ENCODE assay signal across 9 cellular contexts in genomic region chr4:147361726-147362125, GRCh38.
A peak's percentile ranks its signal among the peaks of the same experiment; 100 is the strongest.
DNase-seq lines count a peak whose midpoint lies in the region; FAIRE-seq and TF ChIP-seq lines count a peak whose summit lies in the region.
"Had no signal": no experiment of that assay in that cellular context is flagged by ENCODE, and none has a peak within 500 bp of the region (broad histone marks: within the 10 kb centered on the region; RNA-seq: fewer than 3 reads in every experiment).

No MANE protein-coding gene starts in this region.

- H3K4me1 ChIP-seq in endothelial cell of umbilical vein (ENCODE audit: control insufficient read depth, extremely low read depth, insufficient read depth, low read length): peaks cover 3% of the 10 kb centered on the region
- peaks cover 14% of the 10 kb centered on the region for H3K4me1 ChIP-seq in mesodermal cell (ENCODE audit: control insufficient read depth, insufficient read depth, low read length, poor library complexity, severe bottlenecking)

- H3K9ac ChIP-seq in endothelial cell of umbilical vein (replicated peaks; ENCODE audit: extremely low read depth, insufficient read depth, low read length): no peak overlapping the region

- H3K27ac ChIP-seq in endothelial cell of umbilical vein (ENCODE audit: insufficient read depth, low read depth, low read length) (peak overlapping the region; percentile 23), mesodermal cell (ENCODE audit: low read depth, low read length, severe bottlenecking) (peak overlapping the region; percentile 89)

- TF ChIP-seq POLR2A in endothelial cell of umbilical vein (IDR thresholded peaks at IDR 0.05; ENCODE audit: low read depth, low read length): no peak

- no peaks in the 10 kb centered on the region for H3K9me3 Mint-ChIP-seq in type B pancreatic cell

- H3K36me3 ChIP-seq in endothelial cell of umbilical vein (ENCODE audit: control insufficient read depth in 2 of 2, extremely low read depth in 1 of 2, insufficient read depth in 2 of 2, low read length in 2 of 2) (no peaks in the 10 kb centered on the region), mesodermal cell (ENCODE audit: control insufficient read depth, insufficient read depth, low read length) (no peaks in the 10 kb centered on the region)

- no peaks in the 10 kb centered on the region for H4K20me1 ChIP-seq in endothelial cell of umbilical vein (replicated peaks; ENCODE audit: control insufficient read depth, extremely low read depth, insufficient read depth, low read length)

- CTCF ChIA-PET in endothelial cell of umbilical vein (lab: Charles Lee): interaction anchor here (0.7 to 1.8 kb wide), 8 partner anchors 9 to 343 kb away, joined by 3 to 6 read pairs (median 3); no protein-coding TSS in a partner anchor

- H3K27me3 ChIP-seq in endothelial cell of umbilical vein (ENCODE audit: control insufficient read depth in 2 of 2, insufficient read depth in 2 of 2, low read length in 2 of 2): no peaks in the 10 kb centered on the region

- TF ChIP-seq CTCF in endothelial cell of umbilical vein (IDR thresholded peaks at IDR 0.05; ENCODE audit: extremely low read depth in 1 of 2, insufficient read depth in 1 of 2, low read depth in 1 of 2, low read length in 2 of 2) (no peak), type B pancreatic cell (conservative IDR thresholded peaks at IDR 0.05) (no peak)

- peak overlapping the region; percentile 23 for H3K4me2 ChIP-seq in endothelial cell of umbilical vein (ENCODE audit: insufficient read depth, low read length)

- H3K4me1 Mint-ChIP-seq in type B pancreatic cell (ENCODE audit: unreplicated experiment): peaks cover 47% of the 10 kb centered on the region
- H3K4me1 Mint-ChIP-seq: naive thymus-derived CD4-positive, alpha-beta T cell had no signal

- WGBS in mesodermal cell (ENCODE audit: insufficient coverage in 2 of 2), 2 experiments: 36 to 60% methylated on average over 1 of the region's 1 CpG

- intact Hi-C loops in endothelial cell of umbilical vein (cut with micrococcal nuclease): no loop called here

- peak; percentile 89 for FAIRE-seq in endothelial cell of umbilical vein (lab: Jason Lieb, UNC)

- H3K36me3 Mint-ChIP-seq in type B pancreatic cell: no peaks in the 10 kb centered on the region
- H3K36me3 Mint-ChIP-seq: naive thymus-derived CD4-positive, alpha-beta T cell had no signal

- no TSS peak for BruUV-seq in endothelial cell of umbilical vein (replicated peaks; lab: Mats Ljungman, UMichigan)

- H3K9me3 ChIP-seq in endothelial cell of umbilical vein (replicated peaks; ENCODE audit: control insufficient read depth, insufficient read depth, low read length) (no peaks in the 10 kb centered on the region), mesodermal cell (ENCODE audit: control insufficient read depth, low read length) (no peaks in the 10 kb centered on the region)

- no peak overlapping the region for H3K4me3 ChIP-seq in endothelial cell of umbilical vein (replicated peaks in 1 of 3; ENCODE audit: insufficient read depth in 1 of 3, low read depth in 1 of 3, low read length in 3 of 3)
- H3K4me3 ChIP-seq in mesodermal cell (ENCODE audit: extremely low read depth, insufficient read depth, low read length, poor library complexity, severe bottlenecking): no peak overlapping the region

- H3K27me3 Mint-ChIP-seq in type B pancreatic cell: no peaks in the 10 kb centered on the region

- H3K4me3 Mint-ChIP-seq in type B pancreatic cell: peak overlapping the region; percentile 9
- H3K4me3 Mint-ChIP-seq: naive thymus-derived CD4-positive, alpha-beta T cell had no signal

- H3K9me1 ChIP-seq in endothelial cell of umbilical vein (replicated peaks; ENCODE audit: control insufficient read depth, extremely low read depth, insufficient read depth, low read length): no peaks in the 10 kb centered on the region

- dilution Hi-C loops in endothelial cell of umbilical vein (cut with MboI; ENCODE audit: extremely low pct_ligation_motif_present, low sequenced_read_pairs): no loop called here

- H3K27ac Mint-ChIP-seq in type B pancreatic cell: peak overlapping the region; percentile 52
- H3K27ac Mint-ChIP-seq: naive thymus-derived CD4-positive, alpha-beta T cell had no signal

- POLR2A ChIA-PET in endothelial cell of umbilical vein (lab: Charles Lee): no interaction called here

- peak; percentile 58 for DNase-seq in NCI-H226
- peak; percentile 89 for DNase-seq in endothelial cell of umbilical vein (ENCODE audit: low read depth, low spot score)
- no peak for DNase-seq in type B pancreatic cell (ENCODE audit: extremely low spot score, unreplicated experiment)
- no peak for DNase-seq in DMS114 treated with DMSO at 0.1 percent for 48 hours (lab: John Stamatoyannopoulos, UW; ENCODE audit: unreplicated experiment)
- no peak for DNase-seq in DMS79 (lab: John Stamatoyannopoulos, UW)
- DNase-seq in NOMO-1 treated with DMSO at 0.1 percent for 48 hours (lab: John Stamatoyannopoulos, UW; ENCODE audit: unreplicated experiment): no peak
- DNase-seq in stimulated activated CD4-positive, alpha-beta T cell treated with anti-CD3 and anti-CD28 coated beads, Interleukin-12 subunit alpha, Interleukin-12 subunit beta, amount 100 ng/mL, for 4 hours: no peak
- DNase-seq: naive thymus-derived CD4-positive, alpha-beta T cell had no signal

- no peaks in the 10 kb centered on the region for H3K79me2 ChIP-seq in endothelial cell of umbilical vein (ENCODE audit: control insufficient read depth, insufficient read depth, low read length)

- H2AFZ ChIP-seq in endothelial cell of umbilical vein (ENCODE audit: low read depth, low read length): peak overlapping the region; percentile 69

TF ChIP-seq in endothelial cell of umbilical vein, 7 proteins besides CTCF, POLR2A, EP300 and RAD21:
- TF ChIP-seq JUN (IDR thresholded peaks at IDR 0.05; ENCODE audit: borderline replicate concordance, insufficient read depth, insufficient read length, low read depth) (peak; percentile 71), MAX (IDR thresholded peaks at IDR 0.05; ENCODE audit: insufficient read depth, insufficient read length) (no peak), FOS (IDR thresholded peaks at IDR 0.05; ENCODE audit: borderline replicate concordance, insufficient read depth, low read length) (peak; percentile 90)

Comparison
In these comparisons a context has a peak if more than half of its experiments do, and no peak if none do; other contexts are left out.
1. DNase-seq: peak in NCI-H226 (single experiment) and endothelial cell of umbilical vein (single experiment); none in type B pancreatic cell (single experiment), DMS114 treated with DMSO at 0.1 percent for 48 hours (single experiment), DMS79 (single experiment), NOMO-1 treated with DMSO at 0.1 percent for 48 hours (single experiment) and stimulated activated CD4-positive, alpha-beta T cell treated with anti-CD3 and anti-CD28 coated beads, Interleukin-12 subunit alpha, Interleukin-12 subunit beta, amount 100 ng/mL, for 4 hours (single experiment).